In the genomic region with DNA sequence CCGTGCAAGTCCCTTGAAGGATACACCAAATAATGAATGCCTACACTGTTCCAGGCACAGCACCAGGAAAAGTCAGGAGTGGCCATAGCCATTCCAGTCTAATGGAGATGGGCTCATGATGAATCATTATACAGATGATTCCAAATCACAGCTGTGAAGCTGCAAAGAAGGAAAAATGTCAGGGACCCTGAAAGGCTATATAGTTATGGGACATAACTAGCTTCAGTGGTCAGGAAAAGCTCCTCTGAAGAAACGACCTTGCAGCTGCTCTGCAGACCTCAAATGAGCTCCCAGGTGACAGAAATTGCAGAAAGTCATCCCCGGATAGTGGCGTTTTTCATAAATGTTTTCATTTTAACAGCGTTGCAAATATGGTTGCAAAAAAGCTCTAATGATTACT, we compare ENCODE assay signal across 26 cellular contexts.
"Had no signal": no experiment of that assay in that cellular context is flagged by ENCODE, and none has a peak within 500 bp of the region (broad histone marks: within the 10 kb centered on the region; RNA-seq: fewer than 3 reads in every experiment).

No MANE protein-coding gene starts in this region.

- DNase-seq: stimulated activated CD4-positive, alpha-beta T cell treated with anti-CD3 and anti-CD28 coated beads, Interleukin-4, amount 100 ng/mL, for 1 hour; stimulated activated CD4-positive, alpha-beta T cell treated with anti-CD3 and anti-CD28 coated beads, Interleukin-4, amount 100 ng/mL, for 24 hours; stimulated activated CD4-positive, alpha-beta T cell treated with anti-CD3 and anti-CD28 coated beads, Interleukin-4, amount 100 ng/mL, for 4 hours; stimulated activated CD8-positive, alpha-beta memory T cell treated with anti-CD3 and anti-CD28 coated beads, Interleukin-4, amount 100 ng/mL, for 48 hours; stimulated activated naive B cell treated with anti-CD40 and anti-IgM and Interleukin-4, amounts not matched to agents 10 μg/mL and 1 μg/mL and 100 μg/mL, for 72 hours; stimulated activated naive CD4-positive, alpha-beta T cell; stimulated activated naive CD4-positive, alpha-beta T cell treated with Interleukin-2 at 50 U/mL for 16 hours; stimulated activated naive CD8-positive, alpha-beta T cell treated with anti-CD3 and anti-CD28 coated beads, Interleukin-15, amount 100 ng/mL, for 72 hours; stimulated activated naive CD8-positive, alpha-beta T cell treated with anti-CD3 and anti-CD28 coated beads, Interleukin-15, Interleukin-2, amounts not matched to agents 100 U/mL and 50 U/mL, for 24 hours; stomach; substantia nigra; testis; thyroid gland; tibial artery; transverse colon; trophoblast cell; upper lobe of left lung; upper lobe of right lung; uterus had no signal

- FAIRE-seq: urothelium cell line had no signal

- H3K4me3 ChIP-seq: stomach, suprapubic skin, testis, thoracic aorta, thyroid gland, tibial artery, tibial nerve, transverse colon, upper lobe of left lung, upper lobe of right lung, uterus, vagina had no signal

- H3K9me3 ChIP-seq: stomach, suprapubic skin, testis, thoracic aorta, thyroid gland, tibial artery, tibial nerve, transverse colon, upper lobe of left lung, upper lobe of right lung, uterus, vagina had no signal

- H3K4me1 ChIP-seq: suprapubic skin, testis, thyroid gland, transverse colon, uterus, vagina had no signal

- ATAC-seq: stimulated activated effector memory CD8-positive, alpha-beta T cell treated with anti-CD3 and anti-CD28 coated beads, Interleukin-12 subunit alpha, Interleukin-12 subunit beta, amount 100 ng/mL, for 72 hours; stimulated activated memory B cell treated with anti-CD40 and anti-IgM and Interleukin-4, amounts not matched to agents 10 μg/mL and 1 μg/mL and 100 μg/mL, for 72 hours; stimulated activated naive B cell treated with anti-CD40 and anti-IgM and Interleukin-4, amounts not matched to agents 10 μg/mL and 1 μg/mL and 100 μg/mL, for 72 hours; stimulated activated naive CD8-positive, alpha-beta T cell treated with anti-CD3 and anti-CD28 coated beads, Interleukin-15, amount 100 ng/mL, for 72 hours; stimulated activated naive CD8-positive, alpha-beta T cell treated with anti-CD3 and anti-CD28 coated beads, Interleukin-15, Interleukin-2, amounts not matched to agents 100 U/mL and 50 U/mL, for 24 hours; upper lobe of right lung had no signal

- H3K36me3 ChIP-seq: stomach, suprapubic skin, thoracic aorta, thyroid gland, tibial artery, tibial nerve, transverse colon, upper lobe of left lung, upper lobe of right lung, uterus, vagina had no signal

- H3K27ac ChIP-seq: stomach, suprapubic skin, testis, thoracic aorta, thyroid gland, tibial artery, tibial nerve, transverse colon, upper lobe of left lung, upper lobe of right lung, uterus, vagina had no signal

- H3K27me3 ChIP-seq: stomach, suprapubic skin, testis, thyroid gland, tibial artery, tibial nerve, transverse colon, upper lobe of left lung, upper lobe of right lung, uterus, vagina had no signal
